ENCODE assay signal across 6 cellular contexts in the genomic region with DNA sequence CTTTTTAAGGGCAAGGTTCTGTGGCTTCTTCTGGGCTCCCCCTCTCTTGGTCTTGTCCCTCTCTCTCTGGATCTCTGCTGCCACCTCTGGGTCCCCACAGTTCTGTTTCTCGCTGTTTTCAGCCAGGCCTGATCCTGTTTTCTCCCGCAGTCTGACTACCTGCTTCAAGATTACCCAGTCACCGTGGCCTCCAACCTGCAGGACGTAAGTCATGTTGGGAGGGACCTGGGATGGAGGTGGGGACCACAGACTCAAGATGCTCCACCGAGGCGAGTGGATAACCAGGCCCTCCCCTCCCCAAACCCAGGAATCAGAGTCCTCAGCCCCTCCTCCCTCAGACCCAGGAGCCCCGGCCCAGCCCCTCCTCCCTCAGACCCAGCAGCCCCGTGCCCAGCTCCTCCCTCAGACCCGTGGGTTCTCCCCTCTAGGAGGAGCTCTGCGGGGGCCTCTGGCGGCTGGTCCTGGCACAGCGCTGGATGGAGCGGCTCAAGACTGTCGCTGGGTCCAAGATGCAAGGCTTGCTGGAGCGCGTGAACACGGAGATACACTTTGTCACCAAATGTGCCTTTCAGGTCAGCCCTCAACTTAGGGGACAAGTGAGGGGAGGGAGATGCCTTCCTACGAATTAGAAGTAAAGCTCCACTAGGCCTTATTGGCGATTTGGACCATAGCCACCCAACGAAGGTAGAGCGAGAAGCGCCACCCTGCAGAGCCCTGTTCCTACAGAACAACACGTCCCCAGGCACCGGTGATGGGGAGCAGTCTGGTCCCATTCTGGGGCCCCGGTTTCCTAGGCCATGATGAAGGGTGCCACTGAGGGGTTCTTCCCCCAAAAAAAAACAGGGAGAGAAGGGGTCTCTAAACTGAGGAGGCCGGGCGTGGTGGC. TPM values are rescaled to one million over a fixed set of nuclear protein-coding genes. Genes with fewer than 3 reads are reported as not detected.
DNase-seq lines count a peak whose midpoint lies in the region; ATAC-seq and TF ChIP-seq lines count a peak whose summit lies in the region.

No MANE protein-coding gene starts in this region.

- H3K27ac Mint-ChIP-seq in nephron progenitor cell = peak overlapping the region; percentile 75

- H3K4me3 ChIP-seq in BLaER1 treated with 17β-estradiol and CSF1 and Interleukin-3, amounts not matched to agents 10 nM and 100 nM = no peak overlapping the region
- no peak overlapping the region for H3K4me3 ChIP-seq in adrenal gland

- DNase-seq in NCI-H526 (lab: John Stamatoyannopoulos, UW) (peak; percentile 25 to 87), adrenal gland (no peak), nephron progenitor cell (peak; percentile 86), DMS153 (lab: John Stamatoyannopoulos, UW) (no peak)

- no peaks in the 10 kb centered on the region for H3K27me3 ChIP-seq in BLaER1 treated with 17β-estradiol and CSF1 and Interleukin-3, amounts not matched to agents 10 nM and 100 nM
- H3K27me3 ChIP-seq in adrenal gland = no peaks in the 10 kb centered on the region

- no peaks in the 10 kb centered on the region for H3K36me3 Mint-ChIP-seq in nephron progenitor cell (ENCODE audit: low read depth)

- peak overlapping the region; percentile 9 for H3K4me3 Mint-ChIP-seq in nephron progenitor cell

- H3K9me3 ChIP-seq in BLaER1 treated with 17β-estradiol and CSF1 and Interleukin-3, amounts not matched to agents 10 nM and 100 nM (replicated peaks in 1 of 11) = no peaks in the 10 kb centered on the region
- no peaks in the 10 kb centered on the region for H3K9me3 ChIP-seq in adrenal gland (replicated peaks in 1 of 3)

- 59 to 81% (median 69%) methylated on average over 17 to 27 of the region's 27 CpGs for WGBS in adrenal gland, 4 donors

- H4K20me1 ChIP-seq in BLaER1 treated with 17β-estradiol and CSF1 and Interleukin-3, amounts not matched to agents 10 nM and 100 nM = no peaks in the 10 kb centered on the region

- no peak for ATAC-seq in GM18519 (IDR thresholded peaks at IDR 0.05; ENCODE audit: low FRiP score, unreplicated experiment)

- H3K9ac ChIP-seq in BLaER1 treated with 17β-estradiol and CSF1 and Interleukin-3, amounts not matched to agents 10 nM and 100 nM = peak overlapping the region in 2 of 11 experiments; percentile 5 to 23; a peak in 1 of 22 replicates

- H3K4me1 ChIP-seq in BLaER1 treated with 17β-estradiol and CSF1 and Interleukin-3, amounts not matched to agents 10 nM and 100 nM = peaks cover 17 to 62% (median 57%) of the 10 kb centered on the region in 10 experiments
- H3K4me1 ChIP-seq in adrenal gland (replicated peaks in 1 of 2) = peaks cover 5 to 6% of the 10 kb centered on the region in 2 donors

- peaks cover 18% of the 10 kb centered on the region for H3K27me3 Mint-ChIP-seq in nephron progenitor cell (ENCODE audit: low read depth, poor library complexity)

- intact Hi-C loops in adrenal gland (cut with DNase I) = no loop called here

- no peaks in the 10 kb centered on the region; a peak in 1 of 22 replicates for H3K36me3 ChIP-seq in BLaER1 treated with 17β-estradiol and CSF1 and Interleukin-3, amounts not matched to agents 10 nM and 100 nM
- no peaks in the 10 kb centered on the region for H3K36me3 ChIP-seq in adrenal gland (replicated peaks in 1 of 2)

- peak in 5 of 6 experiments; percentile 6 to 31 (median 11) for TF ChIP-seq CTCF in adrenal gland (IDR thresholded peaks at IDR 0.05)
- peak; percentile 60 for TF ChIP-seq CTCF in nephron progenitor cell (IDR thresholded peaks at IDR 0.05)

- no peak for TF ChIP-seq POLR2A in adrenal gland (IDR thresholded peaks at IDR 0.05)

- H3K9me3 Mint-ChIP-seq in nephron progenitor cell = no peaks in the 10 kb centered on the region

- peaks cover 29% of the 10 kb centered on the region for H3K4me1 Mint-ChIP-seq in nephron progenitor cell

- H3K27ac ChIP-seq in BLaER1 treated with 17β-estradiol and CSF1 and Interleukin-3, amounts not matched to agents 10 nM and 100 nM = peak overlapping the region in 5 of 11 experiments; percentile 26 to 71 (median 28); a peak in 7 of 22 replicates
- H3K27ac ChIP-seq in adrenal gland = no peak overlapping the region

- H3K4me2 ChIP-seq in BLaER1 treated with 17β-estradiol and CSF1 and Interleukin-3, amounts not matched to agents 10 nM and 100 nM = peak overlapping the region; percentile 19 to 96 (median 86); a peak in 18 of 22 replicates

RNA-seq across cellular contexts. Expression of a gene that starts 2.2 kb away (rescaled TPM):
- total RNA-seq in adrenal gland = 10 to 100 TPM in 3 of 8 donors, 1 to 10 TPM in 5; 4.9 to 10.6 (median 8.7) TPM
- polyA plus RNA-seq in adrenal gland = 10 to 100 TPM in 2 of 3 donors, 1 to 10 TPM in 1; 1.8 to 33.8 (median 24.7) TPM

RNA-seq across cellular contexts. Expression of a gene that starts 11.2 kb away (rescaled TPM):
- 1,000 to 10,000 TPM; 2,402 to 3,504 (median 2,561) TPM for total RNA-seq in adrenal gland
- 1,000 to 10,000 TPM; 1,750 to 2,828 (median 2,567) TPM for polyA plus RNA-seq in adrenal gland

RNA-seq across cellular contexts. Expression of a gene that starts 20.0 kb away (rescaled TPM):
- 1,000 to 10,000 TPM; 1,528 to 3,971 (median 2,289) TPM for total RNA-seq in adrenal gland
- 1,000 to 10,000 TPM; 2,684 to 4,591 (median 2,733) TPM for polyA plus RNA-seq in adrenal gland

RNA-seq across cellular contexts. Expression of a gene that starts 23.2 kb away (rescaled TPM):
- total RNA-seq in adrenal gland = 10 to 100 TPM; 23.8 to 47.8 (median 29.7) TPM
- polyA plus RNA-seq in adrenal gland = 10 to 100 TPM in 2 of 3 donors, 1 to 10 TPM in 1; 3.6 to 95.5 (median 86.7) TPM

RNA-seq across cellular contexts. Expression of a gene that starts 24.6 kb away (rescaled TPM):
- total RNA-seq in adrenal gland = 100 to 1,000 TPM in 3 of 8 donors, 10 to 100 TPM in 5; 63.1 to 131 (median 83.6) TPM
- polyA plus RNA-seq in adrenal gland = 100 to 1,000 TPM in 1 of 3 donors, 10 to 100 TPM in 2; 26.6 to 103 (median 72.3) TPM

Comparison
In these comparisons a context has a peak if more than half of its experiments do, and no peak if none do; other contexts are left out.
1. DNase-seq: peak in NCI-H526 (2 of 2) and nephron progenitor cell (single experiment); none in adrenal gland (0 of 7) and DMS153 (single experiment).